In the genomic region with DNA sequence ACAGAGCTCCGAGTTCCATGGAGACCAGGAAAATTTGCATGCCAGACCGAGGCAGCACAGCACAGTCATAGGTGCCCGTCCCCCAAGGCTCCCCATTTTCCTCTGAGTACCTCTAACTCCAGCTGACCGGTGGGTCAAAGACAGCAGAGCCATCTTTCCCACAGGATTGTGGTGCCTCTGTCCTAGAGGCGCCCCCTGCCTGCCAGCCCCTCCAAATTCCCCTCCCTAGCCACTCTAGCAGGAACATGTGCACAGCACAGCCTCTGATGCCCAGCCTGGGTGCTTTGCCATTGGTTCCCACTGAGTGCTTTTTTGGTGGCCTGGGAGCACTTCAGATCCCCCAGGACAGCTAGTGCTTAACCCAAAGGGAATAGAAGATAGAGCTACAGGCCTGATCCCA, we compare ENCODE assay signal across 28 cellular contexts.
"Had no signal": no experiment of that assay in that cellular context is flagged by ENCODE, and none has a peak within 500 bp of the region (broad histone marks: within the 10 kb centered on the region; RNA-seq: fewer than 3 reads in every experiment).

No MANE protein-coding gene starts in this region.

- H3K36me3 ChIP-seq: adrenal gland, breast epithelium had no signal

- H3K4me1 ChIP-seq: adrenal gland, body of pancreas, breast epithelium had no signal

- H3K27ac ChIP-seq: adrenal gland, body of pancreas, breast epithelium, KMS-11 had no signal

- H3K36me3 Mint-ChIP-seq: activated naive CD4-positive, alpha-beta T cell treated with anti-CD3 and anti-CD28 coated beads, Interleukin-2, amount 50 U/mL, for 72 hours had no signal

- H3K4me3 Mint-ChIP-seq: activated CD4-positive, alpha-beta T cell treated with anti-CD3 and anti-CD28 coated beads for 36 hours; activated CD4-positive, alpha-beta T cell treated with anti-CD3 and anti-CD28 coated beads, Interleukin-2, amount 10 ng/mL, durations not matched to agents 7 days and 5 days; activated CD8-positive, alpha-beta T cell treated with anti-CD3 and anti-CD28 coated beads, Interleukin-2, amount 10 ng/mL, durations not matched to agents 7 days and 5 days; activated naive CD4-positive, alpha-beta T cell treated with anti-CD3 and anti-CD28 coated beads for 36 hours; activated T-cell treated with anti-CD3 and anti-CD28 coated beads, Interleukin-2, amount 50 U/mL, for 24 hours had no signal

- H3K9me3 Mint-ChIP-seq: activated naive CD4-positive, alpha-beta T cell treated with anti-CD3 and anti-CD28 coated beads for 36 hours; activated naive CD4-positive, alpha-beta T cell treated with anti-CD3 and anti-CD28 coated beads, Interleukin-2, amount 50 U/mL, for 72 hours; activated T-cell treated with anti-CD3 and anti-CD28 coated beads, Interleukin-2, amount 50 U/mL, for 24 hours had no signal

- ATAC-seq: activated CD4-positive, alpha-beta T cell treated with anti-CD3 and anti-CD28 coated beads for 36 hours; activated CD4-positive, CD25-positive, alpha-beta regulatory T cell treated with anti-CD3 and anti-CD28 coated beads, Interleukin-2, amount 50 U/mL, for 24 hours; activated CD8-positive, alpha-beta T cell treated with anti-CD3 and anti-CD28 coated beads, Interleukin-2, amount 10 ng/mL, durations not matched to agents 7 days and 5 days; activated naive CD4-positive, alpha-beta T cell treated with anti-CD3 and anti-CD28 coated beads, Interleukin-2, amount 50 U/mL, for 72 hours; body of pancreas; Panc1 had no signal

- H3K4me3 ChIP-seq: adrenal gland, body of pancreas, breast epithelium had no signal

- H3K4me1 Mint-ChIP-seq: activated CD4-positive, alpha-beta T cell treated with anti-CD3 and anti-CD28 coated beads for 36 hours; activated CD4-positive, alpha-beta T cell treated with anti-CD3 and anti-CD28 coated beads, Interleukin-2, amount 10 ng/mL, durations not matched to agents 7 days and 5 days had no signal

- H3K4me2 ChIP-seq: KMS-11 had no signal

- H3K27me3 ChIP-seq: adrenal gland, body of pancreas had no signal

- H3K27me3 Mint-ChIP-seq: activated CD4-positive, alpha-beta T cell treated with anti-CD3 and anti-CD28 coated beads for 36 hours; activated CD4-positive, alpha-beta T cell treated with anti-CD3 and anti-CD28 coated beads, Interleukin-2, amount 10 ng/mL, durations not matched to agents 7 days and 5 days had no signal

- H3K9ac ChIP-seq: KMS-11 had no signal

- H3K27ac Mint-ChIP-seq: activated CD4-positive, alpha-beta T cell treated with anti-CD3 and anti-CD28 coated beads for 36 hours; activated CD4-positive, alpha-beta T cell treated with anti-CD3 and anti-CD28 coated beads, Interleukin-2, amount 10 ng/mL, durations not matched to agents 7 days and 5 days; activated CD8-positive, alpha-beta T cell treated with anti-CD3 and anti-CD28 coated beads, Interleukin-2, amount 10 ng/mL, durations not matched to agents 7 days and 5 days; activated naive CD4-positive, alpha-beta T cell treated with anti-CD3 and anti-CD28 coated beads for 36 hours; activated naive CD4-positive, alpha-beta T cell treated with anti-CD3 and anti-CD28 coated beads, Interleukin-2, amount 50 U/mL, for 72 hours; activated T-cell treated with anti-CD3 and anti-CD28 coated beads, Interleukin-2, amount 50 U/mL, for 24 hours had no signal

- DNase-seq: activated CD4-positive, alpha-beta T cell treated with anti-CD3 and anti-CD28 coated beads for 36 hours; activated CD4-positive, alpha-beta T cell treated with anti-CD3 and anti-CD28 coated beads, Interleukin-2, amount 10 ng/mL, durations not matched to agents 7 days and 5 days; activated CD4-positive, alpha-beta T cell treated with anti-CD3 and anti-CD28 coated beads, Interleukin-2, amount 50 U/mL, for 48 hours; activated CD8-positive, alpha-beta T cell treated with anti-CD3 and anti-CD28 coated beads, Interleukin-2, amount 10 ng/mL, durations not matched to agents 7 days and 5 days; activated gamma-delta T cell treated with Interleukin-2 at 50 U/mL for 16 hours; activated naive CD4-positive, alpha-beta T cell treated with anti-CD3 and anti-CD28 coated beads for 36 hours; activated T-cell treated with anti-CD3 and anti-CD28 coated beads, Interleukin-2, amount 50 U/mL, for 24 hours; adrenal gland; body of pancreas; NCI-H1105; NCI-H1417 treated with DMSO at 0.1 percent for 48 hours; NCI-H187 treated with DMSO at 0.1 percent for 48 hours; NCI-H2081; NCI-H2171 treated with DMSO at 0.1 percent for 48 hours; NCI-H2227 treated with DMSO at 0.1 percent for 48 hours; NCI-H446; NCI-H510A treated with DMSO at 0.1 percent for 48 hours; NCI-H526 treated with DMSO at 0.1 percent for 48 hours; NCI-H774; SIG-M5; SW 1271; T-helper 1 cell; T1000 had no signal

- H3K9me3 ChIP-seq: adrenal gland, body of pancreas, breast epithelium had no signal
